Comparison of ENCODE assay signal across 19 cellular contexts in genomic region chr19:14943601-14944000, GRCh38. TPM values are rescaled to one million over a fixed set of nuclear protein-coding genes. Genes with fewer than 3 reads are reported as not detected.
DNase-seq lines count a peak whose midpoint lies in the region; ATAC-seq and TF ChIP-seq lines count a peak whose summit lies in the region.
"Had no signal": no experiment of that assay in that cellular context is flagged by ENCODE, and none has a peak within 500 bp of the region (broad histone marks: within the 10 kb centered on the region; RNA-seq: fewer than 3 reads in every experiment).

No MANE protein-coding gene starts in this region.

- CTCF ChIA-PET in activated B cell treated with CpG ODN at 0.5 μM for 24 hours (lab: Charles Lee), result no interaction called here

- peak overlapping the region; percentile 25 for H3K27ac Mint-ChIP-seq in activated B cell treated with CpG ODN at 0.5 μM for 24 hours
- H3K27ac Mint-ChIP-seq: nephron had no signal

- H3K18ac ChIP-seq in trophoblast cell (ENCODE audit: low read length), result no peak overlapping the region

- no peaks in the 10 kb centered on the region for H3K36me3 Mint-ChIP-seq in activated B cell treated with CpG ODN at 0.5 μM for 24 hours (ENCODE audit: low read depth)

- H3K4me3 ChIP-seq in NB4 (ENCODE audit: low read depth, low read length) (no peak overlapping the region), trophoblast cell (ENCODE audit: low read depth, low read length) (no peak overlapping the region)
- H3K4me3 ChIP-seq: lung had no signal

- H3K4me2 ChIP-seq in trophoblast cell (ENCODE audit: low read length), result no peak overlapping the region

- peak overlapping the region; percentile 12 for H3K4me3 Mint-ChIP-seq in activated B cell treated with CpG ODN at 0.5 μM for 24 hours
- H3K4me3 Mint-ChIP-seq: nephron had no signal

- TF ChIP-seq POLR2A in NB4 (IDR thresholded peaks at IDR 0.05; ENCODE audit: extremely low read depth, insufficient read length), result no peak

- H3K9me3 Mint-ChIP-seq in activated B cell treated with CpG ODN at 0.5 μM for 24 hours, result no peaks in the 10 kb centered on the region

- H3K4me1 ChIP-seq in trophoblast cell (ENCODE audit: control insufficient read depth in 1 of 2, insufficient read depth in 2 of 2, low read length in 2 of 2), result no peaks in the 10 kb centered on the region

- WGBS in trophoblast cell (ENCODE audit: extremely low coverage, insufficient coverage, insufficient read length), result no CpG with 5 or more reads among the region's 4 CpGs

- no peak overlapping the region for H2BK120ac ChIP-seq in trophoblast cell (ENCODE audit: insufficient read depth, low read length, poor library complexity)

- H3K27ac ChIP-seq in trophoblast cell (ENCODE audit: low read depth, low read length), result no peak overlapping the region

- H3K4ac ChIP-seq in trophoblast cell (ENCODE audit: low read depth, low read length), result no peak overlapping the region

- no peak overlapping the region for H2BK12ac ChIP-seq in trophoblast cell (ENCODE audit: low read length)

- no peaks in the 10 kb centered on the region for H3K79me1 ChIP-seq in trophoblast cell (ENCODE audit: low read length)

- no peak overlapping the region for H2AK5ac ChIP-seq in trophoblast cell (ENCODE audit: low read length)

- no peak overlapping the region for H3K14ac ChIP-seq in trophoblast cell (ENCODE audit: low read length)

- no peaks in the 10 kb centered on the region for H3K27me3 ChIP-seq in trophoblast cell (ENCODE audit: insufficient read depth, low read length)

- no peak overlapping the region for H3K23ac ChIP-seq in trophoblast cell (ENCODE audit: low read length)

- H3K9ac ChIP-seq in trophoblast cell (ENCODE audit: low read length), result no peak overlapping the region

- peaks cover 24% of the 10 kb centered on the region for H3K4me1 Mint-ChIP-seq in activated B cell treated with CpG ODN at 0.5 μM for 24 hours
- H3K4me1 Mint-ChIP-seq: nephron had no signal

- no peak overlapping the region for H4K91ac ChIP-seq in trophoblast cell (ENCODE audit: low read depth, low read length)

- H2AFZ ChIP-seq in trophoblast cell (ENCODE audit: insufficient read depth, low read length, poor library complexity), result no peak overlapping the region

- no peak overlapping the region for H2BK5ac ChIP-seq in trophoblast cell (ENCODE audit: low read depth, low read length, poor library complexity)

- no peak overlapping the region for H4K8ac ChIP-seq in trophoblast cell (ENCODE audit: low read depth, low read length)

- intact Hi-C loops in activated B cell treated with CpG ODN at 0.5 μM for 24 hours (cut with micrococcal nuclease), result no loop called here

- ATAC-seq in activated B cell treated with CpG ODN at 0.5 μM for 24 hours (ENCODE audit: low read depth), result no peak
- ATAC-seq in HG02938 (IDR thresholded peaks at IDR 0.05; ENCODE audit: unreplicated experiment), result no peak
- no peak for ATAC-seq in omental fat pad (ENCODE audit: low FRiP score)
- ATAC-seq: HCT116 had no signal

- POLR2A ChIA-PET in activated B cell treated with CpG ODN at 0.5 μM for 24 hours (lab: Charles Lee), result no interaction called here

- H3K27me3 Mint-ChIP-seq in activated B cell treated with CpG ODN at 0.5 μM for 24 hours, result peaks cover 1% of the 10 kb centered on the region

- H3K36me3 ChIP-seq in trophoblast cell (ENCODE audit: control insufficient read depth in 1 of 2, insufficient read depth in 2 of 2, low read length in 2 of 2), result no peaks in the 10 kb centered on the region

- peak; percentile 15 for DNase-seq in GM03348 (ENCODE audit: low spot score)
- peak; percentile 49 for DNase-seq in NB4 (ENCODE audit: low read depth)
- no peak for DNase-seq in activated B cell treated with CpG ODN at 0.5 μM for 24 hours
- peak; percentile 50 to 97 for DNase-seq in trophoblast cell
- DNase-seq in NCI-H2171 (lab: John Stamatoyannopoulos, UW), result no peak
- no peak for DNase-seq in NCI-H345 treated with DMSO at 0.1 percent for 48 hours (lab: John Stamatoyannopoulos, UW; ENCODE audit: unreplicated experiment)
- DNase-seq in omental fat pad (ENCODE audit: low spot score), result no peak
- DNase-seq: activated CD4-positive, alpha-beta T cell treated with anti-CD3 and anti-CD28 coated beads, Interleukin-2, amount 50 U/mL, for 4 hours; C1 segment of cervical spinal cord; DMS79 treated with DMSO at 0.1 percent for 48 hours; effector memory CD4-positive, alpha-beta T cell; IMR-90 had no signal

- TF ChIP-seq CTCF in NB4 (IDR thresholded peaks at IDR 0.05; ENCODE audit: low read depth, low read length) (no peak), activated B cell treated with CpG ODN at 0.5 μM for 24 hours (IDR thresholded peaks at IDR 0.05) (no peak), omental fat pad (IDR thresholded peaks at IDR 0.05) (no peak)

- no peaks in the 10 kb centered on the region for H3K79me2 ChIP-seq in trophoblast cell (ENCODE audit: control insufficient read depth, insufficient read depth, low read length, poor library complexity)

- no peak overlapping the region for H4K12ac ChIP-seq in trophoblast cell (ENCODE audit: low read depth, low read length)

- peaks cover 20% of the 10 kb centered on the region for H3K9me3 ChIP-seq in trophoblast cell (ENCODE audit: insufficient read depth, low read depth, low read length)

RNA-seq across cellular contexts. Expression of gene OR7C2, which starts 2.3 kb away (rescaled TPM):
- total RNA-seq in activated B cell treated with CpG ODN at 0.5 μM for 24 hours, result not detected in 2 replicates
- polyA plus RNA-seq in trophoblast cell (2013), result not detected in 2 replicates
- total RNA-seq in omental fat pad, result not detected
- total RNA-seq: cardiac septum, IMR-90, lung, SK-MEL-5, subcutaneous adipose tissue had no signal
- polyA plus RNA-seq: IMR-90, lung had no signal

RNA-seq across cellular contexts. Expression of gene SLC1A6, which starts 36.1 kb away (rescaled TPM):
- total RNA-seq in activated B cell treated with CpG ODN at 0.5 μM for 24 hours (not detected in 2 replicates), omental fat pad (not detected)
- 16.6 and 17.8 TPM in 2 replicates for polyA plus RNA-seq in trophoblast cell (2013)
- total RNA-seq: cardiac septum, IMR-90, lung, SK-MEL-5, subcutaneous adipose tissue had no signal
- polyA plus RNA-seq: IMR-90, lung had no signal

RNA-seq across cellular contexts. Expression of gene OR7A17, which starts 57.7 kb away (rescaled TPM):
- not detected in 2 replicates for total RNA-seq in activated B cell treated with CpG ODN at 0.5 μM for 24 hours
- polyA plus RNA-seq in trophoblast cell (2013), result not detected in 2 replicates
- total RNA-seq in omental fat pad, result not detected
- total RNA-seq: cardiac septum, IMR-90, lung, SK-MEL-5, subcutaneous adipose tissue had no signal
- polyA plus RNA-seq: IMR-90, lung had no signal

Comparison
In these comparisons a context has a peak if more than half of its experiments do, and no peak if none do; other contexts are left out.
1. DNase-seq: peak in GM03348 (single experiment), NB4 (single experiment) and trophoblast cell (2 of 2); none in activated B cell treated with CpG ODN at 0.5 μM for 24 hours (single experiment), NCI-H2171 (single experiment), NCI-H345 treated with DMSO at 0.1 percent for 48 hours (single experiment) and omental fat pad (single experiment).